Comparison of ENCODE assay signal across 9 cellular contexts in the genomic region with DNA sequence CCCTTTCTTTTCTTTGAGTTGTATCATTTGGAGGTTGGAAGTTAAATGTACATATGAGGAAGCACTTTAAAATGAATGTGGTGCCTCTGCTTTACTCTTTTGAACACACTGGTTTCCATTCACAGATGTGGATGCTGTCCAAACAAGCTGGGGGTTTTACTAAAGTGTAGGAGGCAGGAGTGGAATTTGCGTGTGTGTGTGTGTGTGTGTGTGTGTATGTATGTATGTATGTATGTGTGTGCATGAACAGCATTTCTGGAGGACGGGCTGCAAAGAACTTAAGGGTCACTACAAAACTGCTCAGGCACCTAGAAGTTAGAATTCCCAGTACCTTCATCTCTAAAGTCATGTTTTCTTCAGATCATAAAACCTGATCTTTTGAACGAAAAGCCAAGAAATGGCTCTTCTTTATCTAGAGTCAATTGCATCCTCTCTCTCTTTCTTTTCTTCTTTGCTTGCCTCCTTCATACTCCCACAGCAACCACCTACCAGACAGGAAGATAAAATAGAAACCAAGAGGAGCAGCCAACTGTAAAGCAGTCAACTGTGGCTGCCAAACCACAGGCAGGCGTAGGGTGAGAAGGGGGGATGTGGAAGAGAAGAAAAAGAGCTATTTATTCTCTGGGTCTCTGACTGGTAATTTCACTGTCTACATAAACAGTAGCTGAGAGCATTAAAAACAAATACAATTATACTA.
DNase-seq lines count a peak whose midpoint lies in the region; ATAC-seq, FAIRE-seq and TF ChIP-seq lines count a peak whose summit lies in the region.
"Had no signal": no experiment of that assay in that cellular context is flagged by ENCODE, and none has a peak within 500 bp of the region (broad histone marks: within the 10 kb centered on the region; RNA-seq: fewer than 3 reads in every experiment).

No MANE protein-coding gene starts in this region.

- H3K4me1 Mint-ChIP-seq in activated CD4-positive, alpha-beta memory T cell treated with anti-CD3 and anti-CD28 coated beads, Interleukin-2, amount 10 ng/mL, durations not matched to agents 7 days and 5 days: peaks cover 23% of the 10 kb centered on the region

- no peaks in the 10 kb centered on the region for H3K36me3 Mint-ChIP-seq in activated CD4-positive, alpha-beta memory T cell treated with anti-CD3 and anti-CD28 coated beads, Interleukin-2, amount 10 ng/mL, durations not matched to agents 7 days and 5 days (ENCODE audit: low read depth)

- POLR2A ChIA-PET in activated CD4-positive, alpha-beta memory T cell treated with anti-CD3 and anti-CD28 coated beads, Interleukin-2, amount 10 ng/mL, durations not matched to agents 7 days and 5 days (lab: Charles Lee): no interaction called here

- no peaks in the 10 kb centered on the region for H3K9me3 Mint-ChIP-seq in activated CD4-positive, alpha-beta memory T cell treated with anti-CD3 and anti-CD28 coated beads, Interleukin-2, amount 10 ng/mL, durations not matched to agents 7 days and 5 days

- FAIRE-seq in small intestine (lab: Jason Lieb, UNC) (no peak), D721Med (lab: Jason Lieb, UNC) (no peak)

- H3K27me3 Mint-ChIP-seq in activated CD4-positive, alpha-beta memory T cell treated with anti-CD3 and anti-CD28 coated beads, Interleukin-2, amount 10 ng/mL, durations not matched to agents 7 days and 5 days: no peaks in the 10 kb centered on the region

- H3K27ac ChIP-seq in small intestine (ENCODE audit: low read depth in 1 of 2, low read length in 1 of 2): no peak overlapping the region
- H3K27ac ChIP-seq: parathyroid adenoma had no signal

- H3K4me3 Mint-ChIP-seq in activated CD4-positive, alpha-beta memory T cell treated with anti-CD3 and anti-CD28 coated beads, Interleukin-2, amount 10 ng/mL, durations not matched to agents 7 days and 5 days: no peak overlapping the region

- ATAC-seq in GM19467 (IDR thresholded peaks at IDR 0.05; ENCODE audit: unreplicated experiment): peak; percentile 99
- peak; percentile 99 for ATAC-seq in HG03460 (IDR thresholded peaks at IDR 0.05; ENCODE audit: unreplicated experiment)
- ATAC-seq in esophagus mucosa: no peak

- H3K27ac Mint-ChIP-seq in activated CD4-positive, alpha-beta memory T cell treated with anti-CD3 and anti-CD28 coated beads, Interleukin-2, amount 10 ng/mL, durations not matched to agents 7 days and 5 days: no peak overlapping the region

- DNase-seq in DMS79 (lab: John Stamatoyannopoulos, UW): peak; percentile 75
- DNase-seq in activated CD4-positive, alpha-beta memory T cell treated with anti-CD3 and anti-CD28 coated beads, Interleukin-2, amount 10 ng/mL, durations not matched to agents 7 days and 5 days: peak; percentile 42
- peak; percentile 32 for DNase-seq in small intestine
- no peak for DNase-seq in D721Med (ENCODE audit: insufficient read length, low spot score)
- DNase-seq in SHP77 (lab: John Stamatoyannopoulos, UW): no peak

- 58 to 83% (median 63%) methylated on average over 4 of the region's 4 CpGs for WGBS in small intestine, 3 donors

- no peaks in the 10 kb centered on the region for H3K36me3 ChIP-seq in small intestine (ENCODE audit: control insufficient read depth in 2 of 2, insufficient read depth in 2 of 2, low read length in 2 of 2)

- H3K27me3 ChIP-seq in small intestine (ENCODE audit: control insufficient read depth in 2 of 2, insufficient read depth in 2 of 2, low read length in 2 of 2): no peaks in the 10 kb centered on the region

- no peak overlapping the region for H3K4me3 ChIP-seq in small intestine (ENCODE audit: low read depth in 1 of 2, low read length in 2 of 2)

- peaks cover 0 to 3% of the 10 kb centered on the region in 2 donors for H3K4me1 ChIP-seq in small intestine (ENCODE audit: control insufficient read depth in 2 of 2, insufficient read depth in 1 of 2, low read depth in 1 of 2, low read length in 1 of 2)
- H3K4me1 ChIP-seq: parathyroid adenoma had no signal

- no peak for TF ChIP-seq CTCF in D721Med (IDR thresholded peaks at IDR 0.05; ENCODE audit: insufficient read depth, missing control alignments)

- CTCF ChIA-PET in activated CD4-positive, alpha-beta memory T cell treated with anti-CD3 and anti-CD28 coated beads, Interleukin-2, amount 10 ng/mL, durations not matched to agents 7 days and 5 days (lab: Charles Lee): no interaction called here

- no peaks in the 10 kb centered on the region for H3K9me3 ChIP-seq in small intestine (ENCODE audit: control insufficient read depth, low read depth)

Comparison
In these comparisons a context has a peak if more than half of its experiments do, and no peak if none do; other contexts are left out.
1. DNase-seq: peak in DMS79 (single experiment), activated CD4-positive, alpha-beta memory T cell treated with anti-CD3 and anti-CD28 coated beads, Interleukin-2, amount 10 ng/mL, durations not matched to agents 7 days and 5 days (single experiment) and small intestine (single experiment); none in D721Med (single experiment) and SHP77 (0 of 2).